13 cellular contexts compared by ENCODE assay signal in the genomic region with DNA sequence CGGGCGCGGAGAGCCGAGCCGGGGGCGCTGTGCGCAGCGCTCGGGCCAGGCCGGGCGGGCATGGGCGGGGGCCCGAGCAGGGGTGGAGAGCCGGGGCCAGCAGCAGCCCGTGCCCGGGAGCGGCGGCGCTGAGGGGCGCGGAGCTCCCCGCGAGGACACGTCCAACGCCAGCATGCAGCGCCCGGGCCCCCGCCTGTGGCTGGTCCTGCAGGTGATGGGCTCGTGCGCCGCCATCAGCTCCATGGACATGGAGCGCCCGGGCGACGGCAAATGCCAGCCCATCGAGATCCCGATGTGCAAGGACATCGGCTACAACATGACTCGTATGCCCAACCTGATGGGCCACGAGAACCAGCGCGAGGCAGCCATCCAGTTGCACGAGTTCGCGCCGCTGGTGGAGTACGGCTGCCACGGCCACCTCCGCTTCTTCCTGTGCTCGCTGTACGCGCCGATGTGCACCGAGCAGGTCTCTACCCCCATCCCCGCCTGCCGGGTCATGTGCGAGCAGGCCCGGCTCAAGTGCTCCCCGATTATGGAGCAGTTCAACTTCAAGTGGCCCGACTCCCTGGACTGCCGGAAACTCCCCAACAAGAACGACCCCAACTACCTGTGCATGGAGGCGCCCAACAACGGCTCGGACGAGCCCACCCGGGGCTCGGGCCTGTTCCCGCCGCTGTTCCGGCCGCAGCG. TPM values are rescaled to one million over a fixed set of nuclear protein-coding genes. Genes with fewer than 3 reads are reported as not detected.
A peak's percentile ranks its signal among the peaks of the same experiment; 100 is the strongest.
DNase-seq lines count a peak whose midpoint lies in the region; ATAC-seq and TF ChIP-seq lines count a peak whose summit lies in the region.
"Had no signal": no experiment of that assay in that cellular context is flagged by ENCODE, and none has a peak within 500 bp of the region (broad histone marks: within the 10 kb centered on the region; RNA-seq: fewer than 3 reads in every experiment).

No MANE protein-coding gene starts in this region.

- peaks cover 100% of the 10 kb centered on the region for H3K27me3 ChIP-seq in BLaER1
- no peaks in the 10 kb centered on the region for H3K27me3 ChIP-seq in HAP-1 (ENCODE audit: low read depth)
- peaks cover 36 to 99% (median 92%) of the 10 kb centered on the region in 7 donors for H3K27me3 ChIP-seq in heart right ventricle
- H3K27me3 ChIP-seq in parathyroid adenoma (ENCODE audit: control insufficient read depth, insufficient read depth, low read length) = peaks cover 17% of the 10 kb centered on the region

- H3K4me1 ChIP-seq in BLaER1 (peaks cover 20% of the 10 kb centered on the region), HAP-1 (peaks cover 27% of the 10 kb centered on the region), heart right ventricle (peaks cover 0 to 27% (median 14%) of the 10 kb centered on the region in 9 donors), parathyroid adenoma (no peaks in the 10 kb centered on the region)

- no peaks in the 10 kb centered on the region for H3K36me3 ChIP-seq in BLaER1
- no peaks in the 10 kb centered on the region for H3K36me3 ChIP-seq in HAP-1 (replicated peaks)
- no peaks in the 10 kb centered on the region for H3K36me3 ChIP-seq in heart right ventricle
- H3K36me3 ChIP-seq in parathyroid adenoma (ENCODE audit: control insufficient read depth, insufficient read depth, low read length) = no peaks in the 10 kb centered on the region

- 0 to 2% methylated on average over 73 of the region's 73 CpGs for WGBS in heart right ventricle, 2 donors

- H3K4me1 Mint-ChIP-seq in immature natural killer cell = no peaks in the 10 kb centered on the region

- H3K4me3 Mint-ChIP-seq in immature natural killer cell = no peak overlapping the region
- H3K4me3 Mint-ChIP-seq: HFFc6 had no signal

- H3K9ac ChIP-seq in BLaER1 = no peak overlapping the region
- H3K9ac ChIP-seq in parathyroid adenoma = no peak overlapping the region

- peak overlapping the region; percentile 93 for H3K4me2 ChIP-seq in BLaER1
- H3K4me2 ChIP-seq in parathyroid adenoma (ENCODE audit: low read length) = peak overlapping the region; percentile 35

- H3K27ac Mint-ChIP-seq in immature natural killer cell = no peak overlapping the region
- H3K27ac Mint-ChIP-seq: HFFc6, naive B cell had no signal

- ATAC-seq in heart right ventricle (peak in 1 of 8 donors; percentile 21), GM18505 (IDR thresholded peaks at IDR 0.05; ENCODE audit: unreplicated experiment) (no peak), GM19328 (IDR thresholded peaks at IDR 0.05; ENCODE audit: unreplicated experiment) (no peak)

- H3K27me3 Mint-ChIP-seq in immature natural killer cell (ENCODE audit: low read depth in 3 of 3) = peaks cover 4 to 6% (median 5%) of the 10 kb centered on the region in 3 donors

- H3K79me2 ChIP-seq in parathyroid adenoma = no peaks in the 10 kb centered on the region

- intact Hi-C loops in heart right ventricle (cut with DNase I) = no loop called here

- H3K9me3 Mint-ChIP-seq in immature natural killer cell = peaks cover 0 to 1% (median 0%) of the 10 kb centered on the region in 6 donors

- H4K20me1 ChIP-seq in BLaER1 = peaks cover 99% of the 10 kb centered on the region

- H3K4me3 ChIP-seq in BLaER1 = peak overlapping the region; percentile 65
- peak overlapping the region; percentile 22 for H3K4me3 ChIP-seq in HAP-1
- peak overlapping the region in 8 of 10 donors; percentile 23 to 55 (median 42) for H3K4me3 ChIP-seq in heart right ventricle
- H3K4me3 ChIP-seq in parathyroid adenoma (ENCODE audit: low read depth, low read length) = no peak overlapping the region

- no peaks in the 10 kb centered on the region for H3K36me3 Mint-ChIP-seq in immature natural killer cell

- no peak for TF ChIP-seq CTCF in heart right ventricle (IDR thresholded peaks at IDR 0.05)
- TF ChIP-seq CTCF in parathyroid adenoma (IDR thresholded peaks at IDR 0.05) = no peak

- H2AFZ ChIP-seq in parathyroid adenoma = no peak overlapping the region

- DNase-seq in HAP-1 (ENCODE audit: low spot score in 2 of 2) (no peak), heart right ventricle (no peak), immature natural killer cell (no peak), retina (no peak)
- DNase-seq: DMS153, HFFc6, naive B cell, NCI-H2171 treated with DMSO at 0.1 percent for 48 hours had no signal

- H3K27ac ChIP-seq in BLaER1 (no peak overlapping the region), heart right ventricle (peak overlapping the region in 1 of 10 donors; percentile 4), parathyroid adenoma (no peak overlapping the region)

- peaks cover 12% of the 10 kb centered on the region for H3K9me3 ChIP-seq in BLaER1
- no peaks in the 10 kb centered on the region for H3K9me3 ChIP-seq in HAP-1
- H3K9me3 ChIP-seq in heart right ventricle = no peaks in the 10 kb centered on the region
- H3K9me3 ChIP-seq in parathyroid adenoma (ENCODE audit: control insufficient read depth, low read length) = no peaks in the 10 kb centered on the region

- in situ Hi-C loops in HAP-1 (cut with MboI; ENCODE audit: low sequenced_read_pairs) = no loop called here

- TF ChIP-seq POLR2A in GM18505 (IDR thresholded peaks at IDR 0.05; ENCODE audit: borderline replicate concordance, extremely low read depth, insufficient read depth, insufficient read length) = no peak

RNA-seq across cellular contexts. Expression of a gene that starts 0.7 kb away (rescaled TPM):
- under 1 TPM in 5 of 10 donors, not detected in 5; 0.07 to 0.24 (median 0.08) TPM for total RNA-seq in heart right ventricle
- polyA plus RNA-seq in heart right ventricle = under 1 TPM; 0.04 to 0.07 TPM
- not detected for polyA plus RNA-seq in immature natural killer cell
- total RNA-seq: HFFc6, HT1080 had no signal
